15 cellular contexts compared by ENCODE assay signal in the genomic region with DNA sequence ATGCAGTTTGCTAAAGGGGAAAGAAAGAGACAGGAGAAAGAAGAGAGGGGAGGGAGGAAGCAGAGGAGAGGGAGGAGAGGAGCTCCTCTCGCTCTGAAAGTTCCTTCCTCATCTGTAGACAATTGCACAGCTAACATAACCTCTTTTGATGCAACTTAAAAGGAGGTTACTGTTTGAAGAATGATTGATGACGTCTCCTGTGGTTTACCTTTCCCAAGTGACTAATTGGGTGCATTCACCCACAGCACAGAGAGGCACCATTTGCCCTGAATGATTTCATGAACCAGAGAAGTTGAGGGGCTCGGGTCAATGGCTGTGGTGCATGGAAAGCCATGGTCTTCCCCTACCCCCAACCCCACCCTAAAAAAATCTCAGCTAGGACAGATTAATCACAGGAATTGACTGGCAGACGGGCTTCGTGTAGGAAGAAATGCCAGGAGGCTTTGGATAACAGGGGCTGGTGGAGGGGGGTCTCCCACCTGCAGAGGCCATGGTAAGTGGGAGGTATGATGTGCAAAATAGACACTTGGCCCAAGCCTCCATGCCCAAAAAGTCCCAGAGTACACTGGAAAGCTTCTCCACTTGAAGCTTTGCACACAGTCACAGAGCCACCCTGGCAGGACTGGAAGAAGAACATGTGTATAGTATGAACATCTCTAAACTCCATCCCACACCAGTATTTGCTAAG.
DNase-seq lines count a peak whose midpoint lies in the region; ATAC-seq and TF ChIP-seq lines count a peak whose summit lies in the region.
"Had no signal": no experiment of that assay in that cellular context is flagged by ENCODE, and none has a peak within 500 bp of the region (broad histone marks: within the 10 kb centered on the region; RNA-seq: fewer than 3 reads in every experiment).

No MANE protein-coding gene starts in this region.

- no peak overlapping the region for H3K27ac ChIP-seq in CD4-positive, CD25-positive, alpha-beta regulatory T cell (ENCODE audit: insufficient read depth, low read length, poor library complexity, severe bottlenecking)
- H3K27ac ChIP-seq: GM23248, testis had no signal

- H3K36me3 Mint-ChIP-seq in CD4-positive, CD25-positive, alpha-beta regulatory T cell, result no peaks in the 10 kb centered on the region
- H3K36me3 Mint-ChIP-seq in T-cell (no peaks in the 10 kb centered on the region), progenitor cell of endocrine pancreas (ENCODE audit: insufficient read depth) (no peaks in the 10 kb centered on the region)

- H3K27ac Mint-ChIP-seq in CD4-positive, CD25-positive, alpha-beta regulatory T cell, result no peak overlapping the region
- H3K27ac Mint-ChIP-seq in T-cell, result no peak overlapping the region
- H3K27ac Mint-ChIP-seq in progenitor cell of endocrine pancreas, result no peak overlapping the region

- POLR2A ChIA-PET in T-cell (lab: Charles Lee), result no interaction called here

- peaks cover 0 to 1% (median 0%) of the 10 kb centered on the region in 7 donors for H3K9me3 Mint-ChIP-seq in CD4-positive, CD25-positive, alpha-beta regulatory T cell
- H3K9me3 Mint-ChIP-seq in T-cell (no peaks in the 10 kb centered on the region), progenitor cell of endocrine pancreas (ENCODE audit: low read depth) (no peaks in the 10 kb centered on the region)

- no peaks in the 10 kb centered on the region for H3K9me3 ChIP-seq in CD4-positive, CD25-positive, alpha-beta regulatory T cell (ENCODE audit: control insufficient read depth in 2 of 2, low read length in 2 of 2)
- H3K9me3 ChIP-seq: testis had no signal

- peak in 2 of 3 donors; percentile 4 to 7 for DNase-seq in CD4-positive, CD25-positive, alpha-beta regulatory T cell
- DNase-seq in H4 (ENCODE audit: low spot score) (peak; percentile 27), T-cell (peak in 6 of 34 experiments; percentile 2 to 22 (median 12)), glomerular visceral epithelial cell (ENCODE audit: extremely low spot score) (peak; percentile 20), progenitor cell of endocrine pancreas (ENCODE audit: low spot score, unreplicated experiment) (no peak), AML-193 (lab: John Stamatoyannopoulos, UW) (no peak), KG1 (lab: John Stamatoyannopoulos, UW) (no peak), NCI-H82 (lab: John Stamatoyannopoulos, UW) (no peak)
- DNase-seq: activated CD4-positive, CD25-positive, alpha-beta regulatory T cell; GM23248; NCI-H1105 treated with DMSO at 0.1 percent for 48 hours; NCI-H446 treated with DMSO at 0.1 percent for 48 hours; Right ventricle myocardium superior; testis had no signal

- CTCF ChIA-PET in T-cell (lab: Charles Lee), result no interaction called here

- H3K4me1 ChIP-seq in CD4-positive, CD25-positive, alpha-beta regulatory T cell (ENCODE audit: control insufficient read depth, insufficient read depth, low read length, poor library complexity, severe bottlenecking), result no peaks in the 10 kb centered on the region

- no peaks in the 10 kb centered on the region for H3K27me3 ChIP-seq in CD4-positive, CD25-positive, alpha-beta regulatory T cell (ENCODE audit: control insufficient read depth, insufficient read depth, low read length)
- H3K27me3 ChIP-seq: testis had no signal

- ATAC-seq in CD4-positive, CD25-positive, alpha-beta regulatory T cell (ENCODE audit: low read depth in 2 of 2), result peak in 1 of 2 donors; percentile 47
- ATAC-seq in T-cell (replicated peaks in 1 of 4), result peak; percentile 80 to 96 (median 88)
- ATAC-seq: left lobe of liver had no signal

- peaks cover 14% of the 10 kb centered on the region for H3K27me3 Mint-ChIP-seq in CD4-positive, CD25-positive, alpha-beta regulatory T cell
- peaks cover 30% of the 10 kb centered on the region in 2 donors for H3K27me3 Mint-ChIP-seq in T-cell
- H3K27me3 Mint-ChIP-seq in progenitor cell of endocrine pancreas, result peaks cover 9% of the 10 kb centered on the region

- TF ChIP-seq CTCF in progenitor cell of endocrine pancreas (IDR thresholded peaks at IDR 0.05; ENCODE audit: unreplicated experiment), result no peak

- H3K4me1 Mint-ChIP-seq in CD4-positive, CD25-positive, alpha-beta regulatory T cell, result peaks cover 0 to 4% (median 2%) of the 10 kb centered on the region in 4 donors
- H3K4me1 Mint-ChIP-seq in T-cell (peaks cover 11 to 12% (median 12%) of the 10 kb centered on the region in 3 donors), progenitor cell of endocrine pancreas (ENCODE audit: low read depth) (peaks cover 8% of the 10 kb centered on the region)

- H3K4me3 Mint-ChIP-seq in CD4-positive, CD25-positive, alpha-beta regulatory T cell, result no peak overlapping the region
- H3K4me3 Mint-ChIP-seq in T-cell, result peak overlapping the region in 1 of 3 donors; percentile 26
- H3K4me3 Mint-ChIP-seq in progenitor cell of endocrine pancreas (ENCODE audit: low read depth), result no peak overlapping the region

- no peaks in the 10 kb centered on the region for H3K36me3 ChIP-seq in CD4-positive, CD25-positive, alpha-beta regulatory T cell (ENCODE audit: control insufficient read depth, insufficient read depth, low read length)

- H3K4me3 ChIP-seq in CD4-positive, CD25-positive, alpha-beta regulatory T cell (ENCODE audit: low read depth, low read length), result no peak overlapping the region
- H3K4me3 ChIP-seq: GM23248, testis had no signal

Comparison
In these comparisons a context has a peak if more than half of its experiments do, and no peak if none do; other contexts are left out.
1. DNase-seq: peak in CD4-positive, CD25-positive, alpha-beta regulatory T cell (2 of 3), H4 (single experiment) and glomerular visceral epithelial cell (single experiment); none in progenitor cell of endocrine pancreas (single experiment), AML-193 (0 of 2), KG1 (single experiment) and NCI-H82 (single experiment).